Comparison of ENCODE assay signal across 9 cellular contexts in genomic region chr4:89298160-89298559, GRCh38. TPM values are rescaled to one million over a fixed set of nuclear protein-coding genes. Genes with fewer than 3 reads are reported as not detected.
DNase-seq lines count a peak whose midpoint lies in the region; ATAC-seq and TF ChIP-seq lines count a peak whose summit lies in the region.
"Had no signal": no experiment of that assay in that cellular context is flagged by ENCODE, and none has a peak within 500 bp of the region (broad histone marks: within the 10 kb centered on the region; RNA-seq: fewer than 3 reads in every experiment).

No MANE protein-coding gene starts in this region.

- no peaks in the 10 kb centered on the region for H3K27me3 Mint-ChIP-seq in activated naive CD4-positive, alpha-beta T cell treated with anti-CD3 and anti-CD28 coated beads for 36 hours (ENCODE audit: low read depth)
- H3K27me3 Mint-ChIP-seq in nephron (ENCODE audit: low read depth) = no peaks in the 10 kb centered on the region

- DNase-seq in activated naive CD4-positive, alpha-beta T cell treated with anti-CD3 and anti-CD28 coated beads for 36 hours = peak; percentile 68
- DNase-seq in WERI-Rb-1 (no peak), ascending aorta (ENCODE audit: low spot score in 2 of 2) (no peak)
- no peak for DNase-seq in activated CD8-positive, alpha-beta memory T cell treated with anti-CD3 and anti-CD28 coated beads, Interleukin-2, amount 50 U/mL, for 4 hours

- H3K36me3 ChIP-seq in WERI-Rb-1 (peaks cover 5% of the 10 kb centered on the region), ascending aorta (no peaks in the 10 kb centered on the region)

- H3K9me3 ChIP-seq in WERI-Rb-1 (ENCODE audit: severe bottlenecking) (no peaks in the 10 kb centered on the region), ascending aorta (no peaks in the 10 kb centered on the region)

- no peak for TF ChIP-seq CTCF in nephron (IDR thresholded peaks at IDR 0.05; ENCODE audit: unreplicated experiment in 3 of 3)
- no peak for TF ChIP-seq CTCF in WERI-Rb-1 (IDR thresholded peaks at IDR 0.05; ENCODE audit: low read depth, low read length)
- no peak for TF ChIP-seq CTCF in ascending aorta (IDR thresholded peaks at IDR 0.05)

- H3K4me3 ChIP-seq in WERI-Rb-1 (ENCODE audit: low read depth, low read length) (no peak overlapping the region), ascending aorta (no peak overlapping the region)

- intact Hi-C loops in activated naive CD4-positive, alpha-beta T cell treated with anti-CD3 and anti-CD28 coated beads for 36 hours (cut with micrococcal nuclease) = loop anchor here (1.0 to 10.0 kb wide), 9 partner anchors 9 to 1013 kb away; partner anchors contain the start of genes GPRIN3, HERC3, HERC5 and PPM1K
- intact Hi-C loops in ascending aorta (cut with DNase I) = no loop called here

- peaks cover 78% of the 10 kb centered on the region for H3K4me1 Mint-ChIP-seq in activated naive CD4-positive, alpha-beta T cell treated with anti-CD3 and anti-CD28 coated beads for 36 hours (ENCODE audit: low read depth)
- peaks cover 20% of the 10 kb centered on the region for H3K4me1 Mint-ChIP-seq in nephron

- H3K27ac ChIP-seq in WERI-Rb-1 (no peak overlapping the region), ascending aorta (no peak overlapping the region)

- ATAC-seq in GM18858 (IDR thresholded peaks at IDR 0.05; ENCODE audit: unreplicated experiment) = peak; percentile 32
- ATAC-seq in HG02943 (IDR thresholded peaks at IDR 0.05; ENCODE audit: low read depth, unreplicated experiment) = peak; percentile 39
- ATAC-seq in GM19455 (IDR thresholded peaks at IDR 0.05; ENCODE audit: unreplicated experiment) = no peak
- ATAC-seq: HCT116 had no signal

- H3K4me3 Mint-ChIP-seq in activated naive CD4-positive, alpha-beta T cell treated with anti-CD3 and anti-CD28 coated beads for 36 hours = peak overlapping the region; percentile 47
- H3K4me3 Mint-ChIP-seq in nephron = peak overlapping the region in 1 of 3 experiments; percentile 10

- no peaks in the 10 kb centered on the region for H3K27me3 ChIP-seq in WERI-Rb-1 (ENCODE audit: insufficient read depth, low read depth, severe bottlenecking)
- H3K27me3 ChIP-seq in ascending aorta = no peaks in the 10 kb centered on the region

- no peaks in the 10 kb centered on the region for H3K9me3 Mint-ChIP-seq in activated naive CD4-positive, alpha-beta T cell treated with anti-CD3 and anti-CD28 coated beads for 36 hours
- no peaks in the 10 kb centered on the region for H3K9me3 Mint-ChIP-seq in nephron

- CTCF ChIA-PET in activated naive CD4-positive, alpha-beta T cell treated with anti-CD3 and anti-CD28 coated beads for 36 hours (lab: Charles Lee) = interaction anchor here (1.3 to 4.7 kb wide), 4 partner anchors 15 to 72 kb away, joined by 5 to 20 read pairs (median 10); no protein-coding TSS in a partner anchor

- no peaks in the 10 kb centered on the region for H3K4me1 ChIP-seq in ascending aorta

- no peaks in the 10 kb centered on the region for H3K36me3 Mint-ChIP-seq in activated naive CD4-positive, alpha-beta T cell treated with anti-CD3 and anti-CD28 coated beads for 36 hours (ENCODE audit: low read depth)
- H3K36me3 Mint-ChIP-seq in nephron (ENCODE audit: low read depth) = no peaks in the 10 kb centered on the region

- H3K27ac Mint-ChIP-seq in activated naive CD4-positive, alpha-beta T cell treated with anti-CD3 and anti-CD28 coated beads for 36 hours = peak overlapping the region; percentile 82
- peak overlapping the region in 2 of 3 experiments; percentile 20 to 34 for H3K27ac Mint-ChIP-seq in nephron

RNA-seq across cellular contexts. Expression of gene GPRIN3, which starts 9.4 kb away (rescaled TPM):
- 1 to 10 TPM; 8.6 to 8.8 TPM for total RNA-seq in activated naive CD4-positive, alpha-beta T cell treated with anti-CD3 and anti-CD28 coated beads for 36 hours
- total RNA-seq in ascending aorta = 2.1 TPM
